ENCODE assay signal across 1 cellular context in genomic region chr17:77394540-77395295, GRCh38.
TF ChIP-seq lines count a peak whose summit lies in the region.

No MANE protein-coding gene starts in this region.

TF ChIP-seq in HepG2, 621 proteins besides CTCF, POLR2A, EP300 and RAD21 (continued from another document):
- no peak for TF ChIP-seq LRRFIP1 (CRISPR knock-in tag; conservative IDR thresholded peaks at IDR 0.05)
- TF ChIP-seq ZNF616 (CRISPR knock-in tag; IDR thresholded peaks at IDR 0.05; ENCODE audit: low read depth), result no peak
- TF ChIP-seq KLF11 (CRISPR knock-in tag; IDR thresholded peaks at IDR 0.05), result no peak
- TF ChIP-seq DNMT3B (CRISPR knock-in tag; conservative IDR thresholded peaks at IDR 0.05), result no peak
- TF ChIP-seq BORCS8-MEF2B (CRISPR knock-in tag; IDR thresholded peaks at IDR 0.05), result peak; percentile 83
- no peak for TF ChIP-seq DMTF1 (CRISPR knock-in tag; IDR thresholded peaks at IDR 0.05)
- peak; percentile 71 for TF ChIP-seq SPEN (CRISPR knock-in tag; IDR thresholded peaks at IDR 0.05; ENCODE audit: low read depth)
- TF ChIP-seq TCF7 (IDR thresholded peaks at IDR 0.05; ENCODE audit: low read depth), result no peak; the same call in 1 of the 2 replicates
- peak; percentile 84; the same call in 1 of the 2 replicates for TF ChIP-seq ZNF614 (CRISPR knock-in tag; IDR thresholded peaks at IDR 0.05; ENCODE audit: borderline replicate concordance)
- TF ChIP-seq GZF1 (CRISPR knock-in tag; IDR thresholded peaks at IDR 0.05), result peak; percentile 66; the same call in 1 of the 2 replicates
- no peak for TF ChIP-seq NFE2L2 (IDR thresholded peaks at IDR 0.05; ENCODE audit: low read length)
- TF ChIP-seq MTF1 (CRISPR knock-in tag; IDR thresholded peaks at IDR 0.05), result no peak
- TF ChIP-seq SUZ12 (IDR thresholded peaks at IDR 0.05; ENCODE audit: low read depth, low read length), result no peak
- no peak for TF ChIP-seq RFX3 (CRISPR knock-in tag; IDR thresholded peaks at IDR 0.05)
- no peak for TF ChIP-seq ZNF513 (CRISPR knock-in tag; conservative IDR thresholded peaks at IDR 0.05)
- no peak for TF ChIP-seq ATF6 (CRISPR knock-in tag; conservative IDR thresholded peaks at IDR 0.05)
- TF ChIP-seq PRDM15 (CRISPR knock-in tag; IDR thresholded peaks at IDR 0.05), result 0 out of 2 replicates have a peak, but pooled peaks have one; percentile 94
- TF ChIP-seq ZFP37 (CRISPR knock-in tag; IDR thresholded peaks at IDR 0.05; ENCODE audit: borderline replicate concordance), result no peak
- peak; percentile 41; the same call in 1 of the 2 replicates for TF ChIP-seq ZFP91 (CRISPR knock-in tag; IDR thresholded peaks at IDR 0.05; ENCODE audit: borderline replicate concordance)
- no peak for TF ChIP-seq NFRKB (IDR thresholded peaks at IDR 0.05)
- TF ChIP-seq SALL2 (CRISPR knock-in tag; IDR thresholded peaks at IDR 0.05), result peak; percentile 36; the same call in 1 of the 2 replicates
- TF ChIP-seq ZNF496 (CRISPR knock-in tag; IDR thresholded peaks at IDR 0.05; ENCODE audit: insufficient replicate concordance), result no peak
- peak; percentile 76; the same call in 1 of the 2 replicates for TF ChIP-seq SOX5 (CRISPR knock-in tag; IDR thresholded peaks at IDR 0.05; ENCODE audit: borderline replicate concordance)
TF ChIP-seq in HepG2: peak in this region for 217.
